2 cellular contexts compared by ENCODE assay signal in genomic region chr7:157384301-157384700, GRCh38.
TF ChIP-seq lines count a peak whose summit lies in the region.

No MANE protein-coding gene starts in this region.

TF ChIP-seq in HepG2, 621 proteins besides CTCF, POLR2A, EP300 and RAD21 (continued from another document):
- no peak for TF ChIP-seq USF2 (IDR thresholded peaks at IDR 0.05; ENCODE audit: low read depth, low read length)
- TF ChIP-seq USF2 (CRISPR knock-in tag; IDR thresholded peaks at IDR 0.05; ENCODE audit: borderline replicate concordance): no peak
- TF ChIP-seq ZNF691 (CRISPR knock-in tag; IDR thresholded peaks at IDR 0.05; ENCODE audit: borderline replicate concordance, low read depth): no peak

TF ChIP-seq in WTC11, 78 proteins besides CTCF, POLR2A, EP300 and RAD21 (continued from another document):
- TF ChIP-seq STAT6 (CRISPR knock-in tag; conservative IDR thresholded peaks at IDR 0.05; ENCODE audit: low read depth) (no peak), ZNF532 (CRISPR knock-in tag; IDR thresholded peaks at IDR 0.05; ENCODE audit: borderline replicate concordance) (no peak), SMAD3 (CRISPR knock-in tag; IDR thresholded peaks at IDR 0.05; ENCODE audit: borderline replicate concordance) (no peak), MYBL2 (CRISPR knock-in tag; IDR thresholded peaks at IDR 0.05) (no peak)
TF ChIP-seq in WTC11: peak in this region for 0.
